ENCODE assay signal across 20 cellular contexts in genomic region chr9:73701415-73702057, GRCh38.
"Had no signal": no experiment of that assay in that cellular context is flagged by ENCODE, and none has a peak within 500 bp of the region (broad histone marks: within the 10 kb centered on the region; RNA-seq: fewer than 3 reads in every experiment).

No MANE protein-coding gene starts in this region.

- FAIRE-seq: colon, TTC549 had no signal

- H3K27me3 ChIP-seq: dorsolateral prefrontal cortex, spleen, upper lobe of right lung had no signal

- ATAC-seq: activated CD4-positive, alpha-beta T cell treated with anti-CD3 and anti-CD28 coated beads for 36 hours; activated naive CD4-positive, alpha-beta T cell treated with anti-CD3 and anti-CD28 coated beads, Interleukin-2, amount 50 U/mL, for 72 hours; left cardiac atrium; lower lobe of right lung; stimulated activated memory B cell treated with anti-CD40 and anti-IgM and Interleukin-4, amounts not matched to agents 10 μg/mL and 1 μg/mL and 100 μg/mL, for 72 hours; upper lobe of right lung; WTC11 had no signal

- DNase-seq: activated CD4-positive, alpha-beta T cell treated with anti-CD3 and anti-CD28 coated beads for 36 hours; activated CD4-positive, alpha-beta T cell treated with anti-CD3 and anti-CD28 coated beads, Interleukin-2, amount 50 U/mL, for 48 hours; activated gamma-delta T cell treated with Interleukin-2 at 50 U/mL for 16 hours; activated T-cell treated with anti-CD3 and anti-CD28 coated beads for 4 hours; amniotic stem cell; dorsolateral prefrontal cortex; immature natural killer cell; left cardiac atrium; lower lobe of right lung; midbrain; nephron progenitor cell; spleen; stimulated activated CD4-positive, alpha-beta T cell treated with anti-CD3 and anti-CD28 coated beads, Interleukin-4, amount 100 ng/mL, for 4 hours; upper lobe of right lung had no signal

- H3K4me3 ChIP-seq: dorsolateral prefrontal cortex, lower lobe of right lung, spleen, thoracic aorta, upper lobe of right lung had no signal

- H3K4me1 ChIP-seq: lower lobe of right lung, spleen, upper lobe of right lung had no signal

- H3K36me3 ChIP-seq: lower lobe of right lung, spleen, thoracic aorta, upper lobe of right lung had no signal

- H3K27ac ChIP-seq: dorsolateral prefrontal cortex, lower lobe of right lung, spleen, thoracic aorta, upper lobe of right lung had no signal

- H3K9me3 ChIP-seq: lower lobe of right lung, spleen, thoracic aorta, upper lobe of right lung had no signal
